In the genomic region with DNA sequence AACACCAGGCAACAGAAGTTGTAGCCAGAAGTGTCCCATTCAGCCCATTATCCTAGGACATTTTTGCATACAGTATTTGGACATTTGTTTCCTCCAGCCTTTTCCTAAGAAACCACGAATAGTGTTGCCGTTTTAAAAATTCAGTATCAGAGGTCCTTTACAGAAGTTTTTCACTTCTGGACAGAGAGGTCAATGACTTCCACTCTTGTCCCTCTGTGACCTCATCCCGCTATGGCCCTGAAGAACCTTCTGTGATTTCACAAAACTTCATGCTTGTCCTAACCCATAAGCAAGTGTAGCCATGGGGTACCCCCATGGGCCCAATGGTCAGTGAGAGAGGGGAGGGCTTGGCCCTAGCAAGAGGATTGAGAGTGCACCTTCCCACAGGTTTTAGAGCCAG, we compare ENCODE assay signal across 29 cellular contexts.
"Had no signal": no experiment of that assay in that cellular context is flagged by ENCODE, and none has a peak within 500 bp of the region (broad histone marks: within the 10 kb centered on the region; RNA-seq: fewer than 3 reads in every experiment).

No MANE protein-coding gene starts in this region.

- H3K4me1 ChIP-seq: breast epithelium, colonic mucosa, foreskin keratinocyte, gastrocnemius medialis had no signal

- H3K27me3 ChIP-seq: body of pancreas, breast epithelium, cardiac muscle cell, colonic mucosa, gastrocnemius medialis, heart left ventricle had no signal

- ATAC-seq: activated CD4-positive, alpha-beta T cell treated with anti-CD3 and anti-CD28 coated beads for 36 hours; activated CD8-positive, alpha-beta memory T cell treated with anti-CD3 and anti-CD28 coated beads, Interleukin-2, amount 10 ng/mL, durations not matched to agents 7 days and 5 days; activated CD8-positive, alpha-beta T cell treated with anti-CD3 and anti-CD28 coated beads, Interleukin-2, amount 10 ng/mL, durations not matched to agents 7 days and 5 days; body of pancreas; esophagus mucosa; foreskin keratinocyte; gastrocnemius medialis; heart left ventricle had no signal

- H3K9me3 ChIP-seq: body of pancreas, breast epithelium, colonic mucosa, gastrocnemius medialis, heart left ventricle had no signal

- H3K36me3 ChIP-seq: breast epithelium, cardiac muscle cell, colonic mucosa, gastrocnemius medialis, heart left ventricle had no signal

- DNase-seq: activated CD4-positive, alpha-beta memory T cell treated with anti-CD3 and anti-CD28 coated beads for 36 hours; activated CD4-positive, alpha-beta T cell treated with anti-CD3 and anti-CD28 coated beads for 36 hours; activated CD4-positive, alpha-beta T cell treated with anti-CD3 and anti-CD28 coated beads, Interleukin-2, amount 10 ng/mL, durations not matched to agents 24 days and 14 days; activated CD4-positive, CD25-positive, alpha-beta regulatory T cell; activated CD4-positive, CD25-positive, alpha-beta regulatory T cell treated with anti-CD3 and anti-CD28 coated beads, Interleukin-2, amount 50 U/mL, for 72 hours; activated CD8-positive, alpha-beta memory T cell treated with anti-CD3 and anti-CD28 coated beads, Interleukin-2, amount 10 ng/mL, durations not matched to agents 7 days and 5 days; activated CD8-positive, alpha-beta memory T cell treated with anti-CD3 and anti-CD28 coated beads, Interleukin-2, amount 50 U/mL, for 4 hours; activated CD8-positive, alpha-beta T cell treated with anti-CD3 and anti-CD28 coated beads, Interleukin-2, amount 10 ng/mL, durations not matched to agents 7 days and 5 days; activated effector memory CD4-positive, alpha-beta T cell treated with anti-CD3 and anti-CD28 coated beads, Interleukin-2, amount 50 U/mL, for 16 hours; activated naive CD4-positive, alpha-beta T cell treated with anti-CD3 and anti-CD28 coated beads for 36 hours; activated T-cell treated with anti-CD3 and anti-CD28 coated beads, Interleukin-2, amount 50 U/mL, for 1 hour; activated T-cell treated with anti-CD3 and anti-CD28 coated beads, Interleukin-2, amount 50 U/mL, for 48 hours; amygdala; aorta; body of pancreas; central memory CD4-positive, alpha-beta T cell; cerebellar nuclear complex; colonic mucosa; dorsolateral prefrontal cortex; effector memory CD4-positive, alpha-beta T cell; endodermal cell; foreskin keratinocyte; gastrocnemius medialis; glutamatergic neuron; heart left ventricle; T-helper 2 cell had no signal

- H3K4me3 ChIP-seq: body of pancreas, breast epithelium, cardiac muscle cell, colonic mucosa, dorsolateral prefrontal cortex, gastrocnemius medialis, heart left ventricle had no signal

- H3K27ac ChIP-seq: body of pancreas, breast epithelium, cardiac muscle cell, colonic mucosa, dorsolateral prefrontal cortex, foreskin keratinocyte, gastrocnemius medialis, heart left ventricle had no signal
